ENCODE assay signal across 22 cellular contexts in the genomic region with DNA sequence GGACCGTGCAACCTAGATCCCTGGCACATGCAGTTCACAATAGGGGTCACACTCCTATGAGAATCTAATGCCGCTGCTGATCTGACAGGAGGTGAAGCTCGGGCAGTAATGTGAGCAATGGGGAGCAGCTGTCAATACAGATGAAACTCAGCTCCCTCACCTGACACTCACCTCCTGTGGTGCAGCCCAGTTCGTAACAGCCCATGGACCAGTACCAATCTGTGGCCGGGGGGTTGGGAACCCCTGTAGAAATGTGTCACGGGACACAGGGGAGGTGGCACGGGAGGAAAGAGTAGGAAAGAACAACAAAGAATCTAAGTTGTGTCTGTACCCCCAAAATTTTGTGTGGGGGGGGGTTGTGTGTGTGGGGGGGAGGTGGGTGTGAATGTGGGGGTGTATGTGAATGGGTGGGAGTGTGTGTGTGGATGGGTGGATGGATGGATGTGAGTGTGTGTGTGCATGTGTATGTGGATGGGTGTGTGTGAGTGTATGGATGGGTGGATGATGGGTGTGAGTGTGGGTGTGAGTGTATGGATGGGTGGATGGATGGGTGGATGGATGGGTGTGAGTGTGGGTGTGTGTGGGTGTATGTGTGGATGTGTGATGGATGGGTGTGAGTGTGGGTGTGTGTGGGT. TPM values are rescaled to one million over a fixed set of nuclear protein-coding genes. Genes with fewer than 3 reads are reported as not detected.
DNase-seq lines count a peak whose midpoint lies in the region; ATAC-seq and TF ChIP-seq lines count a peak whose summit lies in the region.
"Had no signal": no experiment of that assay in that cellular context is flagged by ENCODE, and none has a peak within 500 bp of the region (broad histone marks: within the 10 kb centered on the region; RNA-seq: fewer than 3 reads in every experiment).

No MANE protein-coding gene starts in this region.

- POLR2A ChIA-PET in HEK293 (lab: Yijun Ruan, JAX) = no interaction called here

- H3K4me3 ChIP-seq in HEK293 (ENCODE audit: low read depth, low read length) = no peak overlapping the region
- H3K4me3 ChIP-seq in mesenchymal stem cell (ENCODE audit: insufficient read depth in 1 of 2, low read depth in 1 of 2, low read length in 2 of 2) = no peak overlapping the region
- H3K4me3 ChIP-seq: BLaER1, GM12878, GM23248, Peyer's patch had no signal

- H2BK120ac ChIP-seq in mesenchymal stem cell (ENCODE audit: low read depth, low read length) = no peak overlapping the region

- H3K27ac ChIP-seq in HEK293 (ENCODE audit: extremely low read depth, low read depth, low read length) (no peak overlapping the region), mesenchymal stem cell (ENCODE audit: low read length, poor library complexity, severe bottlenecking) (no peak overlapping the region)
- H3K27ac ChIP-seq: BLaER1, GM23248, Peyer's patch had no signal

- no peaks in the 10 kb centered on the region for H3K9me3 Mint-ChIP-seq in activated CD8-positive, alpha-beta memory T cell treated with anti-CD3 and anti-CD28 coated beads, Interleukin-2, amount 10 ng/mL, durations not matched to agents 7 days and 5 days (ENCODE audit: low read depth)
- H3K9me3 Mint-ChIP-seq in activated naive CD8-positive, alpha-beta T cell treated with anti-CD3 and anti-CD28 coated beads for 36 hours = peaks cover 7% of the 10 kb centered on the region
- H3K9me3 Mint-ChIP-seq: CD4-positive, alpha-beta memory T cell had no signal

- H4K8ac ChIP-seq in mesenchymal stem cell (ENCODE audit: low read length) = no peak overlapping the region

- CTCF ChIA-PET in activated CD8-positive, alpha-beta memory T cell treated with anti-CD3 and anti-CD28 coated beads, Interleukin-2, amount 10 ng/mL, durations not matched to agents 7 days and 5 days (lab: Charles Lee) = no interaction called here
- CTCF ChIA-PET in HEK293 (lab: Yijun Ruan, JAX) = no interaction called here

- H3K14ac ChIP-seq in mesenchymal stem cell (ENCODE audit: low read length in 2 of 2) = no peak overlapping the region

- H3K4me1 ChIP-seq in HEK293 (ENCODE audit: control insufficient read depth, insufficient read depth, low read length) = peaks cover 10% of the 10 kb centered on the region; the same call in 1 of the 2 replicates
- no peaks in the 10 kb centered on the region for H3K4me1 ChIP-seq in mesenchymal stem cell (ENCODE audit: control insufficient read depth, insufficient read depth, low read depth, low read length)
- H3K4me1 ChIP-seq: Peyer's patch had no signal

- H3K27ac Mint-ChIP-seq in activated CD8-positive, alpha-beta memory T cell treated with anti-CD3 and anti-CD28 coated beads, Interleukin-2, amount 10 ng/mL, durations not matched to agents 7 days and 5 days = no peak overlapping the region
- H3K27ac Mint-ChIP-seq in activated naive CD8-positive, alpha-beta T cell treated with anti-CD3 and anti-CD28 coated beads for 36 hours = peak overlapping the region; percentile 37

- H3K23ac ChIP-seq in mesenchymal stem cell (ENCODE audit: low read length in 2 of 2) = no peak overlapping the region

- no peak overlapping the region for H2BK15ac ChIP-seq in mesenchymal stem cell (ENCODE audit: low read depth, poor library complexity, severe bottlenecking)

- no peak overlapping the region for H3K9ac ChIP-seq in mesenchymal stem cell (ENCODE audit: low read length)
- H3K9ac ChIP-seq: BLaER1, GM23248 had no signal

- H3K9me3 ChIP-seq in HEK293 (ENCODE audit: control insufficient read depth, insufficient read depth, low read depth, low read length) (no peaks in the 10 kb centered on the region), mesenchymal stem cell (ENCODE audit: control insufficient read depth, low read length) (no peaks in the 10 kb centered on the region)

- H3K4me1 Mint-ChIP-seq in activated CD8-positive, alpha-beta memory T cell treated with anti-CD3 and anti-CD28 coated beads, Interleukin-2, amount 10 ng/mL, durations not matched to agents 7 days and 5 days = peaks cover 26% of the 10 kb centered on the region
- H3K4me1 Mint-ChIP-seq in activated naive CD8-positive, alpha-beta T cell treated with anti-CD3 and anti-CD28 coated beads for 36 hours = peaks cover 26% of the 10 kb centered on the region

- peak overlapping the region; percentile 61 for H4K91ac ChIP-seq in mesenchymal stem cell (ENCODE audit: low read length)

- DNase-seq in activated CD8-positive, alpha-beta memory T cell treated with anti-CD3 and anti-CD28 coated beads for 24 hours = peak; percentile 59
- DNase-seq in activated CD8-positive, alpha-beta memory T cell treated with anti-CD3 and anti-CD28 coated beads, Interleukin-2, amount 10 ng/mL, durations not matched to agents 7 days and 5 days = no peak
- DNase-seq in activated naive CD8-positive, alpha-beta T cell treated with anti-CD3 and anti-CD28 coated beads for 36 hours = no peak
- no peak for DNase-seq in mesenchymal stem cell
- DNase-seq in middle frontal gyrus (ENCODE audit: extremely low spot score, low spot score) = no peak
- no peak for DNase-seq in cortex of kidney (lab: John Stamatoyannopoulos, UW)
- DNase-seq: Calu3; CD4-positive, alpha-beta memory T cell; DMS53; EL; GM23248; HCEC 1CT; KBM-7; NCI-H1105 treated with DMSO at 0.1 percent for 48 hours; NCI-H1694; NCI-H2081 treated with DMSO at 0.1 percent for 48 hours; NK-92 treated with Interleukin-12 subunit alpha and Interleukin-12 subunit beta, amount 100 ng/mL, for 24 hours; Peyer's patch had no signal

- H2AFZ ChIP-seq in mesenchymal stem cell (ENCODE audit: low read depth, low read length) = no peak overlapping the region
- H2AFZ ChIP-seq: GM23248 had no signal

- H3K27me3 Mint-ChIP-seq in activated CD8-positive, alpha-beta memory T cell treated with anti-CD3 and anti-CD28 coated beads, Interleukin-2, amount 10 ng/mL, durations not matched to agents 7 days and 5 days = no peaks in the 10 kb centered on the region
- H3K27me3 Mint-ChIP-seq in activated naive CD8-positive, alpha-beta T cell treated with anti-CD3 and anti-CD28 coated beads for 36 hours = no peaks in the 10 kb centered on the region
- H3K27me3 Mint-ChIP-seq: CD4-positive, alpha-beta memory T cell had no signal

- H3K4ac ChIP-seq in mesenchymal stem cell (ENCODE audit: low read depth in 1 of 2, low read length in 2 of 2) = no peak overlapping the region

- WGBS in mesenchymal stem cell = 96% methylated on average over 7 of the region's 7 CpGs

- H3K4me3 Mint-ChIP-seq in activated CD8-positive, alpha-beta memory T cell treated with anti-CD3 and anti-CD28 coated beads, Interleukin-2, amount 10 ng/mL, durations not matched to agents 7 days and 5 days = no peak overlapping the region
- H3K4me3 Mint-ChIP-seq in activated naive CD8-positive, alpha-beta T cell treated with anti-CD3 and anti-CD28 coated beads for 36 hours = no peak overlapping the region
- H3K4me3 Mint-ChIP-seq: CD4-positive, alpha-beta memory T cell had no signal

- H2BK12ac ChIP-seq in mesenchymal stem cell (ENCODE audit: low read length in 2 of 2) = no peak overlapping the region

- no peaks in the 10 kb centered on the region for H3K27me3 ChIP-seq in mesenchymal stem cell (ENCODE audit: control insufficient read depth in 1 of 2, insufficient read depth in 1 of 2, low read length in 2 of 2)
- H3K27me3 ChIP-seq: BLaER1, Peyer's patch had no signal

- no peak for TF ChIP-seq CTCF in HEK293 (tag by site-specific recombination; IDR thresholded peaks at IDR 0.05)

- ATAC-seq in activated CD8-positive, alpha-beta memory T cell treated with anti-CD3 and anti-CD28 coated beads, Interleukin-2, amount 10 ng/mL, durations not matched to agents 7 days and 5 days = no peak
- ATAC-seq in HG03196 (IDR thresholded peaks at IDR 0.05; ENCODE audit: unreplicated experiment) = no peak

- H2BK5ac ChIP-seq in mesenchymal stem cell (ENCODE audit: low read depth, low read length, poor library complexity, severe bottlenecking) = no peak overlapping the region

- peaks cover 74% of the 10 kb centered on the region for H3K36me3 Mint-ChIP-seq in activated CD8-positive, alpha-beta memory T cell treated with anti-CD3 and anti-CD28 coated beads, Interleukin-2, amount 10 ng/mL, durations not matched to agents 7 days and 5 days
- H3K36me3 Mint-ChIP-seq in activated naive CD8-positive, alpha-beta T cell treated with anti-CD3 and anti-CD28 coated beads for 36 hours = peaks cover 70% of the 10 kb centered on the region

- H3K36me3 ChIP-seq in HEK293 (ENCODE audit: control insufficient read depth in 2 of 2, insufficient read depth in 1 of 2, low read length in 2 of 2) = peaks cover 14 to 50% of the 10 kb centered on the region in 2 experiments; a peak in 2 of 3 replicates
- peaks cover 0 to 12% of the 10 kb centered on the region in 2 experiments for H3K36me3 ChIP-seq in mesenchymal stem cell (ENCODE audit: control insufficient read depth in 1 of 2, insufficient read depth in 2 of 2, low read depth in 1 of 2, low read length in 2 of 2)

- no peak overlapping the region for H3K4me2 ChIP-seq in mesenchymal stem cell (ENCODE audit: low read length, poor library complexity, severe bottlenecking)
- H3K4me2 ChIP-seq: BLaER1 had no signal

- H3K18ac ChIP-seq in mesenchymal stem cell (ENCODE audit: low read depth in 1 of 2, low read length in 2 of 2) = no peak overlapping the region

- H3K79me1 ChIP-seq in mesenchymal stem cell (replicated peaks; ENCODE audit: low read length, poor library complexity, severe bottlenecking) = no peaks in the 10 kb centered on the region

- H2AK5ac ChIP-seq in mesenchymal stem cell (ENCODE audit: low read length, severe bottlenecking) = no peak overlapping the region

TF ChIP-seq in HEK293, 187 proteins besides CTCF, POLR2A, EP300 and RAD21 (continues in another document):
- TF ChIP-seq ZBTB8A (tag by site-specific recombination; IDR thresholded peaks at IDR 0.05) = no peak
- TF ChIP-seq ZNF394 (tag by site-specific recombination; IDR thresholded peaks at IDR 0.05; ENCODE audit: borderline replicate concordance) = no peak

RNA-seq across cellular contexts. Expression of gene SFMBT2, which starts 33.1 kb away (rescaled TPM):
- 10 to 100 TPM; 49.5 to 69.0 TPM for total RNA-seq in activated CD8-positive, alpha-beta memory T cell treated with anti-CD3 and anti-CD28 coated beads, Interleukin-2, amount 10 ng/mL, durations not matched to agents 7 days and 5 days
- total RNA-seq in activated naive CD8-positive, alpha-beta T cell treated with anti-CD3 and anti-CD28 coated beads for 36 hours = 10 to 100 TPM; 22.0 to 23.1 TPM
- polyA plus RNA-seq in mesenchymal stem cell (2013, experiment 1 of 2) = 2.2 TPM
- 2.2 TPM for polyA plus RNA-seq in mesenchymal stem cell (2013, experiment 2 of 2)
- polyA plus RNA-seq: GM23248 had no signal
